15 cellular contexts compared by ENCODE assay signal in genomic region chr19:33684550-33685303, GRCh38.
DNase-seq lines count a peak whose midpoint lies in the region; ATAC-seq, FAIRE-seq and TF ChIP-seq lines count a peak whose summit lies in the region.
"Had no signal": no experiment of that assay in that cellular context is flagged by ENCODE, and none has a peak within 500 bp of the region (broad histone marks: within the 10 kb centered on the region; RNA-seq: fewer than 3 reads in every experiment).

No MANE protein-coding gene starts in this region.

- TF ChIP-seq EP300 in H1 (IDR thresholded peaks at IDR 0.05; ENCODE audit: borderline replicate concordance in 1 of 2, low read depth in 2 of 2, low read length in 2 of 2), result no peak

- peaks cover 8 to 13% of the 10 kb centered on the region in 2 experiments for H4K20me1 ChIP-seq in H1 (replicated peaks in 1 of 2; ENCODE audit: control insufficient read depth in 1 of 2, insufficient read depth in 2 of 2, low read length in 2 of 2)

- no peak overlapping the region for H4K91ac ChIP-seq in H1 (replicated peaks; ENCODE audit: insufficient read length, low read length)

- H3K4ac ChIP-seq in H1 (replicated peaks; ENCODE audit: insufficient read length, low read depth, low read length), result no peak overlapping the region

- no peak overlapping the region for H2BK5ac ChIP-seq in H1 (ENCODE audit: low read depth, low read length)

- intact Hi-C loops in pancreas (cut with DNase I), result no loop called here

- H3K23ac ChIP-seq in H1 (ENCODE audit: insufficient read length), result no peak overlapping the region

- no peaks in the 10 kb centered on the region; a peak in 1 of 7 replicates for H3K27me3 ChIP-seq in H1 (replicated peaks in 1 of 4; ENCODE audit: control insufficient read depth in 3 of 4, extremely low read depth in 1 of 4, insufficient read depth in 3 of 4, low read length in 3 of 4)
- H3K27me3 ChIP-seq in pancreas, result peaks cover 0 to 8% (median 2%) of the 10 kb centered on the region in 4 donors

- H3K27ac ChIP-seq in H1 (ENCODE audit: low read depth, low read length) (no peak overlapping the region), pancreas (no peak overlapping the region)
- H3K27ac ChIP-seq: cardiac muscle cell, epithelial cell of prostate, lower lobe of right lung had no signal

- no peak overlapping the region for H2BK20ac ChIP-seq in H1 (ENCODE audit: low read length)

- H3K4me2 ChIP-seq in H1 (ENCODE audit: insufficient read depth in 1 of 2, low read depth in 2 of 2, low read length in 2 of 2), result peak overlapping the region; percentile 15 to 57; a peak in 3 of 4 replicates

- peak; percentile 39 for DNase-seq in DMS79 treated with DMSO at 0.1 percent for 48 hours (lab: John Stamatoyannopoulos, UW)
- DNase-seq in DMS79 (lab: John Stamatoyannopoulos, UW), result no peak
- DNase-seq in NCI-H2196 (lab: John Stamatoyannopoulos, UW; ENCODE audit: unreplicated experiment), result peak; percentile 26
- no peak for DNase-seq in H1 (ENCODE audit: low read depth in 1 of 2, low spot score in 2 of 2)
- peak in 1 of 6 donors; percentile 74 for DNase-seq in pancreas
- no peak for DNase-seq in activated CD4-positive, alpha-beta T cell treated with anti-CD3 and anti-CD28 coated beads for 48 hours
- DNase-seq in H4 (ENCODE audit: low spot score), result no peak
- DNase-seq in activated CD4-positive, alpha-beta T cell treated with anti-CD3 and anti-CD28 coated beads, Interleukin-2, amount 50 U/mL, for 48 hours, result no peak
- DNase-seq: lower lobe of right lung; NK-92 treated with Interleukin-12 subunit alpha and Interleukin-12 subunit beta, amount 100 ng/mL, for 24 hours; stimulated activated CD4-positive, alpha-beta T cell treated with anti-CD3 and anti-CD28 coated beads, Interleukin-12 subunit alpha, Interleukin-12 subunit beta, amount 100 ng/mL, for 4 hours had no signal

- H3K4me3 ChIP-seq in H1 (ENCODE audit: extremely low read depth in 1 of 4, insufficient read depth in 2 of 4, low read depth in 3 of 4, low read length in 4 of 4) (peak overlapping the region in 1 of 4 experiments; percentile 49; a peak in 4 of 8 replicates), pancreas (no peak overlapping the region)
- H3K4me3 ChIP-seq: cardiac muscle cell, lower lobe of right lung had no signal

- no peak overlapping the region for H4K5ac ChIP-seq in H1 (ENCODE audit: insufficient read length, low read depth, low read length)

- H3K79me1 ChIP-seq in H1 (ENCODE audit: low read depth, low read length), result peaks cover 2% of the 10 kb centered on the region; the same call in 1 of the 2 replicates

- H2AK5ac ChIP-seq in H1 (ENCODE audit: low read depth, low read length), result no peak overlapping the region

- no peaks in the 10 kb centered on the region for H3K9me3 ChIP-seq in H1 (ENCODE audit: insufficient read depth in 2 of 2, low read depth in 1 of 2, low read length in 1 of 2)
- H3K9me3 ChIP-seq in pancreas, result no peaks in the 10 kb centered on the region
- H3K9me3 ChIP-seq: lower lobe of right lung had no signal

- no peak overlapping the region for H3K14ac ChIP-seq in H1 (ENCODE audit: insufficient read length)

- no peak overlapping the region for H2BK12ac ChIP-seq in H1 (ENCODE audit: low read depth, low read length)

- FAIRE-seq in H1 (lab: Jason Lieb, UNC) (no peak), pancreas (lab: Jason Lieb, UNC) (no peak)
- FAIRE-seq: A204.1 had no signal

- H3K36me3 ChIP-seq in H1 (ENCODE audit: control insufficient read depth in 2 of 4, insufficient read depth in 4 of 4, low read length in 3 of 4), result no peaks in the 10 kb centered on the region
- no peaks in the 10 kb centered on the region for H3K36me3 ChIP-seq in pancreas
- H3K36me3 ChIP-seq: cardiac muscle cell, lower lobe of right lung had no signal

- no peaks in the 10 kb centered on the region for H3K23me2 ChIP-seq in H1 (ENCODE audit: low read depth, low read length)

- H3K79me2 ChIP-seq in H1 (ENCODE audit: control insufficient read depth in 1 of 2, insufficient read depth in 2 of 2, low read length in 2 of 2), result no peaks in the 10 kb centered on the region

- no peak for TF ChIP-seq CTCF in H1 (IDR thresholded peaks at IDR 0.05; ENCODE audit: control extremely low read depth in 1 of 3, insufficient read depth in 1 of 3, low read depth in 1 of 3, low read length in 3 of 3)
- no peak for TF ChIP-seq CTCF in pancreas (IDR thresholded peaks at IDR 0.05)

- no peak overlapping the region for H2BK120ac ChIP-seq in H1 (replicated peaks; ENCODE audit: low read depth, low read length)

- no peak overlapping the region for H3K9ac ChIP-seq in H1 (replicated peaks in 1 of 4; ENCODE audit: extremely low read depth in 1 of 4, low read depth in 3 of 4, low read length in 3 of 4)

- H2BK15ac ChIP-seq in H1 (ENCODE audit: low read length), result no peak overlapping the region

- peaks cover 0 to 14% (median 4%) of the 10 kb centered on the region in 4 experiments; a peak in 4 of 7 replicates for H3K4me1 ChIP-seq in H1 (replicated peaks in 1 of 4; ENCODE audit: control insufficient read depth in 3 of 4, insufficient read depth in 4 of 4, low read length in 3 of 4)
- H3K4me1 ChIP-seq in pancreas, result no peaks in the 10 kb centered on the region
- H3K4me1 ChIP-seq: lower lobe of right lung had no signal

- WGBS in H1 (ENCODE audit: extremely low coverage in 1 of 2, insufficient coverage in 1 of 2, insufficient read length in 1 of 2, insufficient replicate concordance in 2 of 2, low coverage in 1 of 2, low lambda C conversion rate in 2 of 2, missing lambda C conversion rate in 1 of 2), 2 experiments, result 55% methylated on average over 41 of the region's 42 CpGs; no CpG with 5 or more reads in 1 of the 2 experiments
- 10 to 14% methylated on average over 41 to 42 of the region's 42 CpGs for WGBS in pancreas, 2 donors

- no peak overlapping the region for H2AFZ ChIP-seq in H1 (ENCODE audit: low read length)

- peak in 3 of 4 donors; percentile 29 to 69 (median 54) for ATAC-seq in pancreas
- ATAC-seq: HCT116 had no signal

- no peak for TF ChIP-seq POLR2A in H1 (IDR thresholded peaks at IDR 0.05; ENCODE audit: control extremely low read depth in 1 of 2, low read depth in 2 of 2, low read length in 2 of 2)

- no peak overlapping the region for H3K56ac ChIP-seq in H1 (replicated peaks; ENCODE audit: insufficient read length, low read depth, low read length)

- H4K8ac ChIP-seq in H1 (ENCODE audit: extremely low read depth, insufficient read depth, low read length), result no peak overlapping the region; the same call in 1 of the 2 replicates

- no peak overlapping the region; the same call in 1 of the 2 replicates for H3K18ac ChIP-seq in H1 (ENCODE audit: extremely low read depth, low read length)

- CTCF ChIA-PET in H1 (lab: Charles Lee; ENCODE audit: partially characterized antibody), result interaction anchor here (0.7 kb wide), 1 partner anchor 254 kb away, joined by 3 read pairs; no protein-coding TSS in a partner anchor

- POLR2A ChIA-PET in H1 (lab: Charles Lee; ENCODE audit: partially characterized antibody), result interaction anchor here (0.8 to 1.2 kb wide), 2 partner anchors 58 to 162 kb away, joined by 3 to 4 read pairs; no protein-coding TSS in a partner anchor

- TF ChIP-seq RAD21 in H1 (IDR thresholded peaks at IDR 0.05 in 1 of 2, conservative IDR thresholded peaks at IDR 0.05 in 1 of 2; ENCODE audit: low read depth in 2 of 2, low read length in 2 of 2), result no peak

TF ChIP-seq in H1, 55 proteins besides CTCF, POLR2A, EP300 and RAD21:
- TF ChIP-seq GTF2F1 (IDR thresholded peaks at IDR 0.05; ENCODE audit: borderline replicate concordance, low read depth, low read length) (no peak), HDAC2 (IDR thresholded peaks at IDR 0.05; ENCODE audit: borderline replicate concordance in 1 of 2, low read depth in 2 of 2, low read length in 2 of 2) (no peak), GABPA (IDR thresholded peaks at IDR 0.05; ENCODE audit: borderline replicate concordance, insufficient read depth, low read length) (no peak), CEBPB (IDR thresholded peaks at IDR 0.05; ENCODE audit: low read depth, low read length) (no peak), SIX5 (IDR thresholded peaks at IDR 0.05; ENCODE audit: low read depth, low read length) (no peak), ASH2L (IDR thresholded peaks at IDR 0.05; ENCODE audit: low read length) (no peak), JUN (IDR thresholded peaks at IDR 0.05; ENCODE audit: low read depth, low read length) (no peak), FOSL1 (IDR thresholded peaks at IDR 0.05; ENCODE audit: insufficient read depth, low read depth, low read length) (no peak), CHD1 (IDR thresholded peaks at IDR 0.05; ENCODE audit: low read depth, low read length) (no peak), ZNF274 (IDR thresholded peaks at IDR 0.05; ENCODE audit: borderline replicate concordance, extremely low read depth, low read length) (no peak)

Comparison
In these comparisons a context has a peak if more than half of its experiments do, and no peak if none do; other contexts are left out.
1. DNase-seq: peak in DMS79 treated with DMSO at 0.1 percent for 48 hours (single experiment) and NCI-H2196 (single experiment); none in DMS79 (single experiment), H1 (0 of 2), activated CD4-positive, alpha-beta T cell treated with anti-CD3 and anti-CD28 coated beads for 48 hours (single experiment), H4 (single experiment) and activated CD4-positive, alpha-beta T cell treated with anti-CD3 and anti-CD28 coated beads, Interleukin-2, amount 50 U/mL, for 48 hours (0 of 2).